8 cellular contexts compared by ENCODE assay signal in the genomic region with DNA sequence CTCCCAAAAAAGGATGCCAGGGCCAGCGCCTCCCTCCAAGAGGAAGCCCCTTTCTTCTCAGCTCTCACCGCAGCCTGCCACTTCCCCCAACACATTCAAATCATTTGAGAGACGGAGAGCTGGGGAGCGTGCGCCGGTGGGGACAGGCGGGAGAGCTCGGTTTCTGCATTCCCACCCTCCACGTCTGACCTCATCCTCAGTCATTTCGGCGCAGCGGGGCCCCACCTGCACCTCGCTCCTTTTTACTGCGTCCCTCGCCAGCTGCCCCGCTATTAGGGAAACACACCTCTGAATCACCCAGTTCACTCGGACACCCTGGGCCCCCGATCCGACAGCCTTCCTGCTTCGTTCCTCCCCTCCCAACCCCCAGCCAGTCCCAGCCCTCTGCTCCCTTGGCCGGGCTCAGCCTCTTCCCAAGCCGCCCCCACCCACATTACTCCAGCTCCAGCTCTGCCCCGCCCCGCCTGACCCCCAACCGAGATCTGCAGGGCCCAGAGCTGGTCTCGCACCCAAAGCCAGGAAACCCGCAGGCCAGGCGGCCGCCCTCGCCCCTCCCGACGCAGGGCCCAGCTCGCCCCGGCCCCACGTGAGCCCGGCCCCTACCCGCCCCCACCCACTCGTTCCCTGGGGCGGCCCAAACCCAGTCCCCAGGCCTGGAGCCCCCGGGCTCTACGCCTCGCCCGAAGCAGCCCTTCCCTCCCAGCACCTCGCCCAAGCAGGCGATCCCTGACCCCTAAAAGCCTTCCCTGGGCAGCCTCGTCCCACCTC. TPM values are rescaled to one million over a fixed set of nuclear protein-coding genes. Genes with fewer than 3 reads are reported as not detected.
DNase-seq lines count a peak whose midpoint lies in the region; ATAC-seq and TF ChIP-seq lines count a peak whose summit lies in the region.

No MANE protein-coding gene starts in this region.

- intact Hi-C loops in adrenal gland (cut with DNase I) (loop anchor here (5.0 to 10.0 kb wide), 3 partner anchors 38 to 67 kb away; no protein-coding TSS in a partner anchor), left ventricle myocardium superior (cut with micrococcal nuclease) (no loop called here), posterior vena cava (cut with DNase I) (loop anchor here in 1 of 2 donors (5.0 to 10.0 kb wide), 3 partner anchors 57 to 166 kb away; a partner anchor contains a TSS)

- peak; percentile 26 for ATAC-seq in GM18907 (IDR thresholded peaks at IDR 0.05; ENCODE audit: unreplicated experiment)
- peak; percentile 24 for ATAC-seq in left ventricle myocardium superior
- ATAC-seq in HG02840 (IDR thresholded peaks at IDR 0.05; ENCODE audit: low FRiP score, unreplicated experiment) = no peak

- TF ChIP-seq CTCF in adrenal gland (IDR thresholded peaks at IDR 0.05) = no peak

- H3K9me3 ChIP-seq in adrenal gland (replicated peaks in 1 of 3) = no peaks in the 10 kb centered on the region

- H2AFZ ChIP-seq in ACC112 (ENCODE audit: low read length, unreplicated experiment) = no peak overlapping the region

- DNase-seq in M059J (ENCODE audit: low read depth) = peak; percentile 87
- DNase-seq in SHP77 treated with DMSO at 0.1 percent for 48 hours (lab: John Stamatoyannopoulos, UW) = peak; percentile 49
- DNase-seq in adrenal gland = peak; percentile 51 to 83 (median 68)
- peak; percentile 77 for DNase-seq in left ventricle myocardium superior
- DNase-seq in posterior vena cava (ENCODE audit: low spot score) = peak; percentile 91

- H3K27me3 ChIP-seq in ACC112 (ENCODE audit: insufficient read depth, low read length) (no peaks in the 10 kb centered on the region), adrenal gland (no peaks in the 10 kb centered on the region)

- WGBS in adrenal gland, 4 donors = 0 to 1% (median 1%) methylated on average over 21 to 46 of the region's 46 CpGs

- peak overlapping the region; percentile 93 for H3K27ac ChIP-seq in ACC112 (ENCODE audit: low read depth, low read length)
- H3K27ac ChIP-seq in adrenal gland = peak overlapping the region; percentile 65 to 97 (median 93)

- peaks cover 56% of the 10 kb centered on the region for H3K79me2 ChIP-seq in ACC112 (ENCODE audit: control insufficient read depth, insufficient read depth, low read length, unreplicated experiment)

- TF ChIP-seq POLR2A in adrenal gland (IDR thresholded peaks at IDR 0.05) = peak; percentile 45 to 73

- H3K4me3 ChIP-seq in ACC112 (ENCODE audit: low read depth, low read length) (peak overlapping the region; percentile 90), adrenal gland (peak overlapping the region; percentile 85 to 97 (median 91))

- H3K4me1 ChIP-seq in ACC112 (ENCODE audit: control insufficient read depth, insufficient read depth, low read length, unreplicated experiment) (peaks cover 38% of the 10 kb centered on the region), adrenal gland (replicated peaks in 1 of 2) (peaks cover 0 to 28% of the 10 kb centered on the region in 2 donors)

- H3K36me3 ChIP-seq in ACC112 (ENCODE audit: insufficient read depth, low read length) (peaks cover 16% of the 10 kb centered on the region; the same call in 1 of the 2 replicates), adrenal gland (replicated peaks in 1 of 2) (no peaks in the 10 kb centered on the region)

RNA-seq across cellular contexts. Expression of a gene that starts 0.8 kb away (rescaled TPM):
- 118 and 171 TPM in 2 replicates for total RNA-seq in M059J (2014; rRNA removed; shearing (Covaris generic))
- 100 to 1,000 TPM in 2 of 8 donors, 10 to 100 TPM in 6; 57.3 to 124 (median 84.8) TPM for total RNA-seq in adrenal gland
- polyA plus RNA-seq in adrenal gland = 10 to 100 TPM; 17.4 to 57.1 (median 32.3) TPM
- total RNA-seq in left ventricle myocardium superior = 68.0 TPM
- total RNA-seq in posterior vena cava = 100 to 1,000 TPM; 361 to 548 TPM
